Comparison of ENCODE assay signal across 20 cellular contexts in genomic region chr1:192159769-192160168, GRCh38. TPM values are rescaled to one million over a fixed set of nuclear protein-coding genes. Genes with fewer than 3 reads are reported as not detected.
DNase-seq lines count a peak whose midpoint lies in the region; ATAC-seq and TF ChIP-seq lines count a peak whose summit lies in the region.
"Had no signal": no experiment of that assay in that cellular context is flagged by ENCODE, and none has a peak within 500 bp of the region (broad histone marks: within the 10 kb centered on the region; RNA-seq: fewer than 3 reads in every experiment).

No MANE protein-coding gene starts in this region.

- peaks cover 20% of the 10 kb centered on the region for H3K36me3 Mint-ChIP-seq in dendritic cell treated with granulocyte-macrophage colony-stimulating factor and Interleukin-4, amounts not matched to agents 40 ng/mL and 50 ng/mL, for 4 days (ENCODE audit: low read depth)
- H3K36me3 Mint-ChIP-seq in activated naive CD8-positive, alpha-beta T cell treated with anti-CD3 and anti-CD28 coated beads for 36 hours: no peaks in the 10 kb centered on the region
- H3K36me3 Mint-ChIP-seq: activated naive CD4-positive, alpha-beta T cell treated with anti-CD3 and anti-CD28 coated beads, Interleukin-2, amount 50 U/mL, for 72 hours had no signal

- no peaks in the 10 kb centered on the region for H3K27me3 ChIP-seq in thoracic aorta (replicated peaks; ENCODE audit: insufficient read depth)
- H3K27me3 ChIP-seq: heart right ventricle, right atrium auricular region had no signal

- peak overlapping the region; percentile 97 for H3K27ac Mint-ChIP-seq in dendritic cell treated with granulocyte-macrophage colony-stimulating factor and Interleukin-4, amounts not matched to agents 40 ng/mL and 50 ng/mL, for 4 days
- H3K27ac Mint-ChIP-seq in activated naive CD8-positive, alpha-beta T cell treated with anti-CD3 and anti-CD28 coated beads for 36 hours: no peak overlapping the region
- H3K27ac Mint-ChIP-seq: activated naive CD4-positive, alpha-beta T cell treated with anti-CD3 and anti-CD28 coated beads, Interleukin-2, amount 50 U/mL, for 72 hours; endodermal cell; H9 had no signal

- peaks cover 24% of the 10 kb centered on the region for H3K4me1 Mint-ChIP-seq in dendritic cell treated with granulocyte-macrophage colony-stimulating factor and Interleukin-4, amounts not matched to agents 40 ng/mL and 50 ng/mL, for 4 days (ENCODE audit: low read depth)
- H3K4me1 Mint-ChIP-seq in activated naive CD8-positive, alpha-beta T cell treated with anti-CD3 and anti-CD28 coated beads for 36 hours: no peaks in the 10 kb centered on the region
- H3K4me1 Mint-ChIP-seq: endodermal cell, H9 had no signal

- H3K4me1 ChIP-seq in thoracic aorta (ENCODE audit: control insufficient read depth in 1 of 2, low read depth in 2 of 2): no peaks in the 10 kb centered on the region
- H3K4me1 ChIP-seq: right atrium auricular region had no signal

- no peak overlapping the region for H3K4me3 ChIP-seq in Jurkat, Clone E6-1 (ENCODE audit: low read length)
- H3K4me3 ChIP-seq in thoracic aorta: peak overlapping the region; percentile 7
- H3K4me3 ChIP-seq: right atrium auricular region had no signal

- H3K36me3 ChIP-seq in thoracic aorta: no peaks in the 10 kb centered on the region
- H3K36me3 ChIP-seq: heart right ventricle, right atrium auricular region had no signal

- TF ChIP-seq CTCF in thoracic aorta (IDR thresholded peaks at IDR 0.05): no peak

- no peaks in the 10 kb centered on the region for H3K27me3 Mint-ChIP-seq in dendritic cell treated with granulocyte-macrophage colony-stimulating factor and Interleukin-4, amounts not matched to agents 40 ng/mL and 50 ng/mL, for 4 days
- no peaks in the 10 kb centered on the region for H3K27me3 Mint-ChIP-seq in activated naive CD8-positive, alpha-beta T cell treated with anti-CD3 and anti-CD28 coated beads for 36 hours

- intact Hi-C loops in dendritic cell treated with granulocyte-macrophage colony-stimulating factor and Interleukin-4, amounts not matched to agents 40 ng/mL and 50 ng/mL, for 4 days (cut with micrococcal nuclease): loop anchor here (10.0 kb wide), 2 partner anchors 645 to 785 kb away; partner anchors contain the start of gene RGS2

- peak; percentile 34 for DNase-seq in Jurkat, Clone E6-1 (ENCODE audit: low read depth, low spot score)
- DNase-seq in NOMO-1 (lab: John Stamatoyannopoulos, UW; ENCODE audit: unreplicated experiment in 2 of 2) (peak; percentile 52 to 62), thoracic aorta (ENCODE audit: low spot score) (no peak), DMS153 treated with DMSO at 0.1 percent for 48 hours (lab: John Stamatoyannopoulos, UW; ENCODE audit: unreplicated experiment) (no peak)
- DNase-seq in activated naive CD8-positive, alpha-beta T cell treated with anti-CD3 and anti-CD28 coated beads for 36 hours: no peak
- DNase-seq: Calu3; cerebellar nuclear complex; endodermal cell; H9; heart right ventricle; NCI-H1048; NCI-H2029; SHP77; stimulated activated CD4-positive, alpha-beta T cell treated with anti-CD3 and anti-CD28 coated beads, Interleukin-15, amount 100 ng/mL, for 24 hours had no signal

- ATAC-seq in thoracic aorta (ENCODE audit: insufficient number of reproducible peaks, low FRiP score, low read depth): no peak
- ATAC-seq in GM21526 (IDR thresholded peaks at IDR 0.05; ENCODE audit: low FRiP score, unreplicated experiment): no peak
- ATAC-seq: activated CD4-positive, CD25-positive, alpha-beta regulatory T cell treated with anti-CD3 and anti-CD28 coated beads, Interleukin-2, amount 50 U/mL, for 24 hours; activated naive CD4-positive, alpha-beta T cell treated with anti-CD3 and anti-CD28 coated beads, Interleukin-2, amount 50 U/mL, for 72 hours; heart right ventricle; HepG2 had no signal

- peak overlapping the region; percentile 46 for H3K4me3 Mint-ChIP-seq in dendritic cell treated with granulocyte-macrophage colony-stimulating factor and Interleukin-4, amounts not matched to agents 40 ng/mL and 50 ng/mL, for 4 days
- H3K4me3 Mint-ChIP-seq in activated naive CD8-positive, alpha-beta T cell treated with anti-CD3 and anti-CD28 coated beads for 36 hours: no peak overlapping the region
- H3K4me3 Mint-ChIP-seq: endodermal cell, H9 had no signal

- H3K9me3 ChIP-seq in thoracic aorta: no peaks in the 10 kb centered on the region
- H3K9me3 ChIP-seq: right atrium auricular region had no signal

- no peak overlapping the region for H3K27ac ChIP-seq in thoracic aorta
- H3K27ac ChIP-seq: right atrium auricular region had no signal

- no peaks in the 10 kb centered on the region for H3K9me3 Mint-ChIP-seq in dendritic cell treated with granulocyte-macrophage colony-stimulating factor and Interleukin-4, amounts not matched to agents 40 ng/mL and 50 ng/mL, for 4 days
- peaks cover 3% of the 10 kb centered on the region for H3K9me3 Mint-ChIP-seq in activated naive CD8-positive, alpha-beta T cell treated with anti-CD3 and anti-CD28 coated beads for 36 hours

RNA-seq across cellular contexts. Expression of gene RGS18, which starts 1.5 kb away (rescaled TPM):
- 5.5 TPM for polyA plus RNA-seq in Jurkat, Clone E6-1 (2012; ENCODE audit: insufficient read depth, insufficient read length)
- 1 to 10 TPM; 1.8 to 6.1 TPM for total RNA-seq in thoracic aorta
- total RNA-seq in activated naive CD8-positive, alpha-beta T cell treated with anti-CD3 and anti-CD28 coated beads for 36 hours: not detected
- total RNA-seq: Calu3, endodermal cell, H9, HepG2 had no signal
- polyA plus RNA-seq: HepG2 had no signal

Comparison
In these comparisons a context has a peak if more than half of its experiments do, and no peak if none do; other contexts are left out.
1. DNase-seq: peak in Jurkat, Clone E6-1 (single experiment) and NOMO-1 (2 of 2); none in thoracic aorta (single experiment), activated naive CD8-positive, alpha-beta T cell treated with anti-CD3 and anti-CD28 coated beads for 36 hours (single experiment) and DMS153 treated with DMSO at 0.1 percent for 48 hours (single experiment).